8 cellular contexts compared by ENCODE assay signal in the genomic region with DNA sequence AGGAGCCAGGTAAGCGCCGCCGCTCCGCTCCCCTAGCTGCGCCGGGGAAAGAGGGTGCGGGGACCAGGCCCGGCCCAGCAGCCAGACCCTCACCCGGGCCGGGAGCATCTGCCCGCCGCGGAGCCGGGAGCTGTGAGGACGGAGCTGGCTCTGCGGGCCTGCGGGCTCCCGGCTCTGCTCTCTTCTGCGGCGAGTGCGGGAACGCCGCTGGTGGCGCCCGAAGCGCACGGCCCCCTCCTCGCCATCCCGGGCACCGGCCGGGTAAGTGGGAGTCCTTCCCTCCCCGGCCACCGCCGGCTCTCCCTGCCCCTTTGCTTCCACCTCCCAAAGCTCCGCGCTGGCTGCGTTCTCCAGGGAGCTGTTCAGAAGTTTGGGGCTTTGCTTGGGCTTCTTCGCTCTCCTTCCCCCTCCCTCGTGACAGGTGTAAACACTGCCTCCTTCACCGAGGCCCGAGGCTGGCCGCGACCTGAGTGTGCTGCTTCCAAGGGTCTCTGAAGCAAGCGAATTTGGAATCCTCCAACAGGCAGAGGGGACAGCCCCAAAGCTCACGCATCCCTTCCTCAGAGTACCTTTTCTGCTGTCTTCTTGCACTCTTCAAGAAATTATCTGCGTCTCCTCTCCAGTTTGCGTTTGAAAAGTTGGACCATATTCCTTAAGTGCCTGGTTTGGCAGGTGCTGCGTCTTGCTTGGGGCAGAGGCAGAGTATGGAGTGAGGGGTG. TPM values are rescaled to one million over a fixed set of nuclear protein-coding genes. Genes with fewer than 3 reads are reported as not detected.
DNase-seq lines count a peak whose midpoint lies in the region; ATAC-seq, FAIRE-seq and TF ChIP-seq lines count a peak whose summit lies in the region.

No MANE protein-coding gene starts in this region.

- TF ChIP-seq CTCF in C4-2B (conservative IDR thresholded peaks at IDR 0.05) = no peak
- TF ChIP-seq CTCF in HL-60 (IDR thresholded peaks at IDR 0.05; ENCODE audit: insufficient read depth, low read length) = no peak
- no peak for TF ChIP-seq CTCF in suprapubic skin (IDR thresholded peaks at IDR 0.05)

- H3K27ac ChIP-seq in C4-2B (peak overlapping the region; percentile 85), HL-60 (replicated peaks) (peak overlapping the region; percentile 94), mucosa of rectum (ENCODE audit: low read depth in 2 of 2, low read length in 2 of 2) (peak overlapping the region; percentile 97 to 98), suprapubic skin (peak overlapping the region; percentile 92)

- 0% methylated on average over 21 of the region's 48 CpGs for WGBS in suprapubic skin

- H3K4me1 ChIP-seq in endocrine pancreas (ENCODE audit: control insufficient read depth, insufficient read depth, low read length) (peaks cover 19% of the 10 kb centered on the region), mucosa of rectum (ENCODE audit: control insufficient read depth in 2 of 2, insufficient read depth in 2 of 2, low read length in 2 of 2) (peaks cover 10 to 23% of the 10 kb centered on the region in 2 donors), suprapubic skin (peaks cover 35% of the 10 kb centered on the region)

- peak overlapping the region; percentile 97 for H3K4me3 ChIP-seq in HL-60 (replicated peaks; ENCODE audit: insufficient read depth, low read length)
- H3K4me3 ChIP-seq in endocrine pancreas (ENCODE audit: control insufficient read depth, insufficient read depth, low read length) = peak overlapping the region; percentile 89
- H3K4me3 ChIP-seq in mucosa of rectum (ENCODE audit: low read length in 2 of 2) = peak overlapping the region; percentile 97 to 98
- peak overlapping the region; percentile 80 for H3K4me3 ChIP-seq in suprapubic skin

- no peak for TF ChIP-seq POLR2A in suprapubic skin (IDR thresholded peaks at IDR 0.05)

- FAIRE-seq in urothelium cell line (lab: Jason Lieb, UNC) = no peak

- TF ChIP-seq EP300 in suprapubic skin (IDR thresholded peaks at IDR 0.05) = no peak

- no peaks in the 10 kb centered on the region for H3K36me3 ChIP-seq in endocrine pancreas (ENCODE audit: control insufficient read depth, insufficient read depth, low read length)
- H3K36me3 ChIP-seq in mucosa of rectum (ENCODE audit: control insufficient read depth in 2 of 2, insufficient read depth in 2 of 2, low read length in 2 of 2) = no peaks in the 10 kb centered on the region
- H3K36me3 ChIP-seq in suprapubic skin = no peaks in the 10 kb centered on the region

- H3K9ac ChIP-seq in endocrine pancreas (ENCODE audit: control insufficient read depth, insufficient read depth, low read length) = peak overlapping the region; percentile 66
- peak overlapping the region; percentile 92 to 96 for H3K9ac ChIP-seq in mucosa of rectum (ENCODE audit: low read depth in 1 of 2, low read length in 2 of 2)

- H3K27me3 ChIP-seq in HL-60 (ENCODE audit: insufficient read depth, poor library complexity, severe bottlenecking) (no peaks in the 10 kb centered on the region), endocrine pancreas (ENCODE audit: control insufficient read depth, insufficient read depth, low read length) (no peaks in the 10 kb centered on the region), mucosa of rectum (ENCODE audit: control insufficient read depth in 2 of 2, insufficient read depth in 2 of 2, low read length in 2 of 2) (no peaks in the 10 kb centered on the region), suprapubic skin (no peaks in the 10 kb centered on the region)

- DNase-seq in HL-60 (ENCODE audit: low read depth in 1 of 2, low spot score in 1 of 2) (peak in 1 of 2 experiments; percentile 13), suprapubic skin (ENCODE audit: low spot score in 2 of 2) (peak in 1 of 2 donors; percentile 80), urothelium cell line (ENCODE audit: low spot score) (no peak)
- DNase-seq in activated CD4-positive, alpha-beta T cell treated with anti-CD3 and anti-CD28 coated beads for 48 hours = peak; percentile 54

- H3K9me3 ChIP-seq in endocrine pancreas (ENCODE audit: control insufficient read depth, low read length) (no peaks in the 10 kb centered on the region), mucosa of rectum (ENCODE audit: control insufficient read depth in 2 of 2, low read length in 2 of 2) (no peaks in the 10 kb centered on the region), suprapubic skin (no peaks in the 10 kb centered on the region)

- peak; percentile 20 for ATAC-seq in GM19438 (IDR thresholded peaks at IDR 0.05; ENCODE audit: low read depth, unreplicated experiment)

RNA-seq across cellular contexts. Expression of gene AFTPH, which starts 0.6 kb away (rescaled TPM):
- 10 to 100 TPM; 49.1 to 64.3 (median 57.1) TPM for total RNA-seq in suprapubic skin
